ENCODE assay signal across 19 cellular contexts in the genomic region with DNA sequence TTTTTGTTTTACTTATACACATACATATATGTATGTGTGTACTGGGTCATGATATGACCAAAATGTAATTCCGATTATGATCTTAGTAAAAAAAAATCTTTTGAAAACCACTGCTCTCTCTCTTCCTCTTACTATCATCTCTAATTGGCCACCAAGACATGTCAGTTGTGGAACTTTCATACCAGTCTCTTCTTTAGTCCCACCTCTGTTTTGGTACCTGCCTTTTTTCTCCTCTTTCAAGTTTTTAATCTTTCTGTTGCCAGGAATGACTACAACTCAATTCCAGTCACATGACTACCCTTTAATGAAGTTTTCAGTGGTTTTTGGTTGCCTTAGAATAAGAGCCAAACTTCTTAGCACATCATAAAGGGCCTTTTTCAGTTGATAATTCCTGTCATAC.
"Had no signal": no experiment of that assay in that cellular context is flagged by ENCODE, and none has a peak within 500 bp of the region (broad histone marks: within the 10 kb centered on the region; RNA-seq: fewer than 3 reads in every experiment).

No MANE protein-coding gene starts in this region.

- H3K4me3 Mint-ChIP-seq: activated T-helper 1 cell treated with anti-CD3 and anti-CD28 coated beads, Interleukin-12 subunit alpha, Interleukin-12 subunit beta, Interleukin-2, Interleukin-4 antibody, amounts not matched to agents 30 ng/mL and 10 ng/mL and 1 ng/mL, durations not matched to agents 14 hours and 24 hours and 36 hours; nephron; stimulated activated naive CD8-positive, alpha-beta T cell treated with anti-CD3 and anti-CD28 coated beads, Interleukin-15, Interleukin-2, amounts not matched to agents 100 ng/mL and 50 ng/mL, for 24 hours; T-helper 2 cell treated with Interferon-gamma antibody and Interleukin-4, amounts not matched to agents 5 μg/mL and 100 μg/mL, for 36 hours had no signal

- DNase-seq: activated CD4-positive, alpha-beta T cell treated with anti-CD3 and anti-CD28 coated beads for 1 hour; activated CD4-positive, alpha-beta T cell treated with anti-CD3 and anti-CD28 coated beads, Interleukin-2, amount 50 U/mL, for 4 hours; activated gamma-delta T cell treated with Interleukin-2 at 50 U/mL for 16 hours; anterior cingulate cortex; body of pancreas; cortex of kidney; heart right ventricle; left colon; mesenchymal stem cell; pancreas; psoas muscle; spleen; stimulated activated CD4-positive, alpha-beta T cell treated with anti-CD3 and anti-CD28 coated beads, Interleukin-4, amount 100 ng/mL, for 1 hour; tibial artery had no signal

- H3K27ac Mint-ChIP-seq: activated T-helper 1 cell treated with anti-CD3 and anti-CD28 coated beads, Interleukin-12 subunit alpha, Interleukin-12 subunit beta, Interleukin-2, Interleukin-4 antibody, amounts not matched to agents 30 ng/mL and 10 ng/mL and 1 ng/mL, durations not matched to agents 14 hours and 24 hours and 36 hours; nephron; stimulated activated naive CD8-positive, alpha-beta T cell treated with anti-CD3 and anti-CD28 coated beads, Interleukin-15, Interleukin-2, amounts not matched to agents 100 ng/mL and 50 ng/mL, for 24 hours; T-helper 2 cell treated with Interferon-gamma antibody and Interleukin-4, amounts not matched to agents 5 μg/mL and 100 μg/mL, for 36 hours had no signal

- H3K9me3 Mint-ChIP-seq: activated T-helper 1 cell treated with anti-CD3 and anti-CD28 coated beads, Interleukin-12 subunit alpha, Interleukin-12 subunit beta, Interleukin-2, Interleukin-4 antibody, amounts not matched to agents 30 ng/mL and 10 ng/mL and 1 ng/mL, durations not matched to agents 14 hours and 24 hours and 36 hours; nephron; stimulated activated naive CD8-positive, alpha-beta T cell treated with anti-CD3 and anti-CD28 coated beads, Interleukin-15, Interleukin-2, amounts not matched to agents 100 ng/mL and 50 ng/mL, for 24 hours; T-helper 2 cell treated with Interferon-gamma antibody and Interleukin-4, amounts not matched to agents 5 μg/mL and 100 μg/mL, for 36 hours had no signal

- H3K4me1 Mint-ChIP-seq: nephron had no signal

- ATAC-seq: body of pancreas, heart right ventricle, left colon, pancreas, psoas muscle, SK-N-SH treated with all-trans-retinoic acid at 6 μM for 48 hours had no signal
